ENCODE assay signal across 14 cellular contexts in genomic region chr2:237745250-237745613, GRCh38. TPM values are rescaled to one million over a fixed set of nuclear protein-coding genes. Genes with fewer than 3 reads are reported as not detected.
DNase-seq lines count a peak whose midpoint lies in the region; TF ChIP-seq lines count a peak whose summit lies in the region.
"Had no signal": no experiment of that assay in that cellular context is flagged by ENCODE, and none has a peak within 500 bp of the region (broad histone marks: within the 10 kb centered on the region; RNA-seq: fewer than 3 reads in every experiment).

No MANE protein-coding gene starts in this region.

- no peak overlapping the region for H3K4me3 ChIP-seq in SU-DHL-6 (ENCODE audit: insufficient read depth, low read length, poor library complexity, severe bottlenecking)
- no peak overlapping the region for H3K4me3 ChIP-seq in colonic mucosa
- H3K4me3 ChIP-seq: GM12878, heart left ventricle, pancreas, SJSA1, spleen had no signal

- no peak for TF ChIP-seq CTCF in Calu3 (IDR thresholded peaks at IDR 0.05; ENCODE audit: unreplicated experiment)
- TF ChIP-seq CTCF in SU-DHL-6 (IDR thresholded peaks at IDR 0.05; ENCODE audit: insufficient read depth, low read length, poor library complexity, severe bottlenecking) = peak; percentile 2
- peak; percentile 7 for TF ChIP-seq CTCF in colonic mucosa (IDR thresholded peaks at IDR 0.05)
- no peak for TF ChIP-seq CTCF in progenitor cell of endocrine pancreas (IDR thresholded peaks at IDR 0.05; ENCODE audit: unreplicated experiment)

- H3K9me3 Mint-ChIP-seq in Calu3 (ENCODE audit: low read depth, unreplicated experiment) (no peaks in the 10 kb centered on the region), progenitor cell of endocrine pancreas (ENCODE audit: low read depth) (no peaks in the 10 kb centered on the region)

- H2AFZ ChIP-seq in SU-DHL-6 (ENCODE audit: low read depth, low read length, severe bottlenecking) = no peak overlapping the region

- H3K27me3 ChIP-seq in SU-DHL-6 (ENCODE audit: low read length) = no peaks in the 10 kb centered on the region
- no peaks in the 10 kb centered on the region for H3K27me3 ChIP-seq in colonic mucosa
- H3K27me3 ChIP-seq: heart left ventricle, pancreas, SJSA1, spleen had no signal

- H3K9ac ChIP-seq in SU-DHL-6 (ENCODE audit: low read length) (no peak overlapping the region), colonic mucosa (ENCODE audit: low read depth in 2 of 2, low read length in 2 of 2) (no peak overlapping the region)
- H3K9ac ChIP-seq: KMS-11 had no signal

- H3F3A ChIP-seq in SU-DHL-6 (ENCODE audit: insufficient read depth) = no peaks in the 10 kb centered on the region

- H3K36me3 Mint-ChIP-seq in Calu3 (ENCODE audit: insufficient read depth, unreplicated experiment) (peaks cover 82% of the 10 kb centered on the region), progenitor cell of endocrine pancreas (ENCODE audit: insufficient read depth) (peaks cover 15% of the 10 kb centered on the region)

- intact Hi-C loops in Calu3 (cut with micrococcal nuclease; ENCODE audit: unreplicated experiment) (no loop called here), colonic mucosa (cut with DNase I) (loop anchor here (1.0 to 10.0 kb wide), 2 partner anchors 72 to 230 kb away; no protein-coding TSS in a partner anchor)

- H3K4me2 ChIP-seq in SU-DHL-6 (ENCODE audit: low read depth, low read length, poor library complexity, severe bottlenecking) = no peak overlapping the region
- H3K4me2 ChIP-seq: KMS-11 had no signal

- no peaks in the 10 kb centered on the region for H3K9me2 ChIP-seq in SU-DHL-6 (replicated peaks; ENCODE audit: insufficient read depth, low read length)

- H3K36me3 ChIP-seq in SU-DHL-6 (ENCODE audit: low read length) (no peaks in the 10 kb centered on the region), colonic mucosa (peaks cover 6% of the 10 kb centered on the region)

- no peaks in the 10 kb centered on the region for H3K79me2 ChIP-seq in SU-DHL-6 (ENCODE audit: insufficient read depth, low read length)

- no peaks in the 10 kb centered on the region for H3K9me3 ChIP-seq in SU-DHL-6 (ENCODE audit: insufficient read depth, low read length)
- no peaks in the 10 kb centered on the region for H3K9me3 ChIP-seq in colonic mucosa
- H3K9me3 ChIP-seq: heart left ventricle, pancreas, SJSA1, spleen had no signal

- peaks cover 12% of the 10 kb centered on the region for H3K4me1 ChIP-seq in colonic mucosa

- no TSS peak for BruUV-seq in Calu3 (replicated peaks; lab: Mats Ljungman, UMichigan)

- H3K27me3 Mint-ChIP-seq in Calu3 (ENCODE audit: unreplicated experiment) (no peaks in the 10 kb centered on the region), progenitor cell of endocrine pancreas (no peaks in the 10 kb centered on the region)

- H3K4me1 Mint-ChIP-seq in Calu3 (ENCODE audit: low read depth, unreplicated experiment) (peaks cover 45% of the 10 kb centered on the region), progenitor cell of endocrine pancreas (ENCODE audit: low read depth) (peaks cover 43% of the 10 kb centered on the region)

- DNase-seq in Calu3 = no peak
- no peak for DNase-seq in colonic mucosa
- DNase-seq in progenitor cell of endocrine pancreas (ENCODE audit: low spot score, unreplicated experiment) = no peak
- no peak for DNase-seq in NCI-H128 (lab: John Stamatoyannopoulos, UW; ENCODE audit: unreplicated experiment)
- DNase-seq in OCI-M1 (lab: John Stamatoyannopoulos, UW) = no peak
- no peak for DNase-seq in stimulated activated naive CD4-positive, alpha-beta T cell (lab: John Stamatoyannopoulos, UW)

- peak overlapping the region; percentile 64 for H3K27ac Mint-ChIP-seq in Calu3 (ENCODE audit: unreplicated experiment)
- H3K27ac Mint-ChIP-seq in progenitor cell of endocrine pancreas = peak overlapping the region; percentile 85

- H4K20me1 ChIP-seq in SU-DHL-6 (ENCODE audit: low read depth, low read length) = no peaks in the 10 kb centered on the region

- CTCF ChIA-PET in Calu3 (lab: Charles Lee) = interaction anchor here (0.6 to 2.3 kb wide), 12 partner anchors 14 to 518 kb away, joined by 3 to 17 read pairs (median 4); no protein-coding TSS in a partner anchor

- H3K27ac ChIP-seq in SU-DHL-6 (ENCODE audit: low read depth, low read length) (no peak overlapping the region), colonic mucosa (no peak overlapping the region)
- H3K27ac ChIP-seq: HL-60, KMS-11, pancreas, SJSA1 had no signal

- H3K4me3 Mint-ChIP-seq in Calu3 (ENCODE audit: low read depth, unreplicated experiment) = no peak overlapping the region
- peak overlapping the region; percentile 44 for H3K4me3 Mint-ChIP-seq in progenitor cell of endocrine pancreas (ENCODE audit: low read depth)

RNA-seq across cellular contexts. Expression of gene RBM44, which starts 53.3 kb away (rescaled TPM):
- total RNA-seq in Calu3 (2022) (0.56 and 1.0 TPM in 2 replicates), colonic mucosa (under 1 TPM; 0.35 to 0.48 TPM), progenitor cell of endocrine pancreas (0.78 and 0.81 TPM in 2 replicates)

Comparison
In these comparisons a context has a peak if more than half of its experiments do, and no peak if none do; other contexts are left out.
1. CTCF ChIP-seq: peak in SU-DHL-6 (single experiment) and colonic mucosa (single experiment); none in Calu3 (single experiment) and progenitor cell of endocrine pancreas (single experiment).